Comparison of ENCODE assay signal across 1 cellular context in the genomic region with DNA sequence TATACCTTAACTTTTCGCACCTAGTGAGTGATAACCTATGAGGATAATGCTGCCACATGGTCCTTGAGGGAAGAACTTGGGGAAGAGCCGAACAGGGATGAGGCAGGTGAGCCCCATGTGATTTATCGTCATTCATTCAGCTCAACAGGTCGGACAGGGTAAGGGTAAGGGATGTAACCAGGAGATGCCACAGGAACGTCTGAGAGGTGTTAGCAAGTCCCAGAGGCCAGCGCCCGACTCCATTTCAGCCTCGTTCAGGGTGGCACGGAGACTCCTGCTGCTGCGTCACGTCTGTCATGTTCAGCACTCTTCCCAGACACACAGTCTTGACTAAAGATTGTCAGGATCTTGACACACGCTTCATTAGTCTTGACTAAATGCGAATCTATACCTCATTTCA.
TF ChIP-seq lines count a peak whose summit lies in the region.

No MANE protein-coding gene starts in this region.

TF ChIP-seq in H1, 55 proteins besides CTCF, POLR2A, EP300 and RAD21:
- TF ChIP-seq MAFK (IDR thresholded peaks at IDR 0.05; ENCODE audit: low read depth, low read length) (no peak), BCL11A (IDR thresholded peaks at IDR 0.05; ENCODE audit: low read depth in 2 of 2, low read length in 2 of 2) (no peak), YY1 (IDR thresholded peaks at IDR 0.05; ENCODE audit: low read depth, low read length) (no peak), CTBP2 (IDR thresholded peaks at IDR 0.05; ENCODE audit: borderline replicate concordance, insufficient read depth, insufficient read length, low read length) (no peak), EGR1 (IDR thresholded peaks at IDR 0.05; ENCODE audit: borderline replicate concordance, low read depth, low read length) (no peak), SP1 (IDR thresholded peaks at IDR 0.05; ENCODE audit: low read depth, low read length) (no peak), TBP (IDR thresholded peaks at IDR 0.05; ENCODE audit: low read depth, low read length) (no peak), RXRA (IDR thresholded peaks at IDR 0.05; ENCODE audit: insufficient read depth, low read depth, low read length) (no peak), FOSL1 (IDR thresholded peaks at IDR 0.05; ENCODE audit: insufficient read depth, low read depth, low read length) (no peak)
- TF ChIP-seq, protein P1, sequence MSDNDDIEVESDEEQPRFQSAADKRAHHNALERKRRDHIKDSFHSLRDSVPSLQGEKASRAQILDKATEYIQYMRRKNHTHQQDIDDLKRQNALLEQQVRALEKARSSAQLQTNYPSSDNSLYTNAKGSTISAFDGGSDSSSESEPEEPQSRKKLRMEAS (IDR thresholded peaks at IDR 0.05), result no peak
